In genomic region chr19:13022111-13022858, GRCh38 we compare ENCODE assay signal across 9 cellular contexts. TPM values are rescaled to one million over a fixed set of nuclear protein-coding genes. Genes with fewer than 3 reads are reported as not detected.
DNase-seq lines count a peak whose midpoint lies in the region; ATAC-seq, FAIRE-seq and TF ChIP-seq lines count a peak whose summit lies in the region.
"Had no signal": no experiment of that assay in that cellular context is flagged by ENCODE, and none has a peak within 500 bp of the region (broad histone marks: within the 10 kb centered on the region; RNA-seq: fewer than 3 reads in every experiment).

No MANE protein-coding gene starts in this region.

- peak; percentile 77 for ATAC-seq in GM12878
- no peak for ATAC-seq in memory B cell (ENCODE audit: low read depth)
- ATAC-seq in activated CD8-positive, alpha-beta T cell treated with anti-CD3 and anti-CD28 coated beads for 36 hours: no peak
- ATAC-seq in GM19023 (IDR thresholded peaks at IDR 0.05; ENCODE audit: unreplicated experiment): no peak

- H3K4me3 Mint-ChIP-seq in memory B cell: peak overlapping the region; percentile 35
- H3K4me3 Mint-ChIP-seq in activated CD8-positive, alpha-beta T cell treated with anti-CD3 and anti-CD28 coated beads for 36 hours: no peak overlapping the region

- in situ Hi-C loops in GM12878 (cut with MboI): no loop called here

- no peak for TF ChIP-seq CTCF in GM12878 (IDR thresholded peaks at IDR 0.05 in 2 of 3, conservative IDR thresholded peaks at IDR 0.05 in 1 of 3; ENCODE audit: control insufficient read depth in 2 of 3, extremely low read depth in 1 of 3, insufficient read depth in 1 of 3, low read depth in 3 of 3, low read length in 3 of 3)
- TF ChIP-seq CTCF in activated CD8-positive, alpha-beta T cell treated with anti-CD3 and anti-CD28 coated beads for 36 hours (IDR thresholded peaks at IDR 0.05): no peak

- no peaks in the 10 kb centered on the region for H3K9me3 ChIP-seq in GM12878 (replicated peaks; ENCODE audit: control insufficient read depth, insufficient read depth, low read length)

- BruUV-seq in GM12878 (replicated peaks; lab: Mats Ljungman, UMichigan): no TSS peak

- peak overlapping the region; percentile 85 for H3K4me3 ChIP-seq in ACC112 (ENCODE audit: low read depth, low read length)
- H3K4me3 ChIP-seq in GM12878: peak overlapping the region; percentile 61
- H3K4me3 ChIP-seq: cardiac muscle cell had no signal

- peaks cover 1% of the 10 kb centered on the region for H3K36me3 Mint-ChIP-seq in memory B cell
- peaks cover 4% of the 10 kb centered on the region for H3K36me3 Mint-ChIP-seq in activated CD8-positive, alpha-beta T cell treated with anti-CD3 and anti-CD28 coated beads for 36 hours (ENCODE audit: low read depth)

- H3K27ac ChIP-seq in ACC112 (ENCODE audit: low read depth, low read length): peak overlapping the region; percentile 93
- H3K27ac ChIP-seq in GM12878 (ENCODE audit: control insufficient read depth, insufficient read depth): no peak overlapping the region
- H3K27ac ChIP-seq: cardiac muscle cell had no signal

- no peak for TF ChIP-seq RAD21 in GM12878 (IDR thresholded peaks at IDR 0.05; ENCODE audit: insufficient read depth, low read depth, low read length)

- H3K4me1 Mint-ChIP-seq in memory B cell: peaks cover 15% of the 10 kb centered on the region
- H3K4me1 Mint-ChIP-seq in activated CD8-positive, alpha-beta T cell treated with anti-CD3 and anti-CD28 coated beads for 36 hours (ENCODE audit: low read depth): peaks cover 18% of the 10 kb centered on the region

- H3K27me3 ChIP-seq in ACC112 (ENCODE audit: insufficient read depth, low read length) (no peaks in the 10 kb centered on the region), GM12878 (replicated peaks in 1 of 2; ENCODE audit: control insufficient read depth in 2 of 2, insufficient read depth in 2 of 2, low read length in 1 of 2) (peaks cover 9 to 19% of the 10 kb centered on the region in 2 experiments)

- peaks cover 31% of the 10 kb centered on the region for H3K27me3 Mint-ChIP-seq in memory B cell
- H3K27me3 Mint-ChIP-seq in activated CD8-positive, alpha-beta T cell treated with anti-CD3 and anti-CD28 coated beads for 36 hours: peaks cover 26% of the 10 kb centered on the region

- FAIRE-seq in GM12878 (lab: Jason Lieb, UNC): peak; percentile 88

- RAD21 ChIA-PET in GM12878 (lab: Charles Lee; ENCODE audit: unreplicated experiment): interaction anchor here (1.2 to 1.8 kb wide), 3 partner anchors 9 to 57 kb away, joined by 3 to 6 read pairs (median 3); no protein-coding TSS in a partner anchor

- SMC1A ChIA-PET in GM12878 (lab: Charles Lee; ENCODE audit: uncharacterized antibody, unreplicated experiment): interaction anchor here (1.0 to 1.3 kb wide), 2 partner anchors 9 to 10 kb away, joined by 4 to 5 read pairs; no protein-coding TSS in a partner anchor

- no peak for TF ChIP-seq POLR2A in GM12878 (IDR thresholded peaks at IDR 0.05; ENCODE audit: low read depth, low read length)

- H3K9ac ChIP-seq in GM12878 (ENCODE audit: control insufficient read depth, insufficient read depth, low read length): peak overlapping the region; percentile 22; the same call in 1 of the 2 replicates

- no peaks in the 10 kb centered on the region for H3K9me3 Mint-ChIP-seq in memory B cell
- H3K9me3 Mint-ChIP-seq in activated CD8-positive, alpha-beta T cell treated with anti-CD3 and anti-CD28 coated beads for 36 hours: no peaks in the 10 kb centered on the region

- H3K4me1 ChIP-seq in ACC112 (ENCODE audit: control insufficient read depth, insufficient read depth, low read length, unreplicated experiment): peaks cover 54% of the 10 kb centered on the region
- peaks cover 16% of the 10 kb centered on the region for H3K4me1 ChIP-seq in GM12878 (ENCODE audit: control insufficient read depth, insufficient read depth, low read length)

- no peak overlapping the region for H3K27ac Mint-ChIP-seq in memory B cell
- H3K27ac Mint-ChIP-seq in activated CD8-positive, alpha-beta T cell treated with anti-CD3 and anti-CD28 coated beads for 36 hours: no peak overlapping the region

- peak overlapping the region; percentile 44 for H3K4me2 ChIP-seq in GM12878 (ENCODE audit: control insufficient read depth, insufficient read depth)

- TF ChIP-seq EP300 in GM12878 (IDR thresholded peaks at IDR 0.05; ENCODE audit: borderline replicate concordance in 1 of 2, control insufficient read depth in 1 of 2, low read depth in 2 of 2, low read length in 2 of 2): no peak

- H3K36me3 ChIP-seq in ACC112 (ENCODE audit: insufficient read depth, low read length): 0 out of 2 replicates have a peak, but pooled peaks cover 5% of the 10 kb centered on the region
- H3K36me3 ChIP-seq in GM12878 (ENCODE audit: control insufficient read depth in 2 of 2, insufficient read depth in 2 of 2, low read length in 1 of 2): no peaks in the 10 kb centered on the region
- H3K36me3 ChIP-seq: cardiac muscle cell had no signal

- 39% methylated on average over 22 of the region's 22 CpGs for whole genome bisulfite sequencing in GM12878 (ENCODE audit: insufficient coverage, insufficient replicate concordance, low lambda C conversion rate, missing lambda C conversion rate)

- peak; percentile 30 for DNase-seq in HT1080 (ENCODE audit: low read depth)
- no peak for DNase-seq in GM12878 (ENCODE audit: low read depth, low spot score)
- no peak for DNase-seq in memory B cell (ENCODE audit: low spot score in 2 of 2)
- DNase-seq in activated CD8-positive, alpha-beta T cell treated with anti-CD3 and anti-CD28 coated beads for 36 hours: no peak
- DNase-seq in NCI-H187 treated with DMSO at 0.1 percent for 48 hours (lab: John Stamatoyannopoulos, UW): no peak
- no peak for DNase-seq in NCI-H146 treated with DMSO at 0.1 percent for 48 hours (lab: John Stamatoyannopoulos, UW; ENCODE audit: unreplicated experiment)

- H4K20me1 ChIP-seq in GM12878 (ENCODE audit: control insufficient read depth, insufficient read depth): no peaks in the 10 kb centered on the region

- POLR2A ChIA-PET in GM12878 (lab: Charles Lee): no interaction called here
- POLR2A ChIA-PET in activated CD8-positive, alpha-beta T cell treated with anti-CD3 and anti-CD28 coated beads for 36 hours (lab: Charles Lee): interaction anchor here (1.6 to 1.7 kb wide), 2 partner anchors 9 to 10 kb away, joined by 7 to 8 read pairs; no protein-coding TSS in a partner anchor

- H2AFZ ChIP-seq in ACC112 (ENCODE audit: low read length, unreplicated experiment): peak overlapping the region; percentile 2
- peak overlapping the region; percentile 73 for H2AFZ ChIP-seq in GM12878 (ENCODE audit: control insufficient read depth, low read depth, low read length)

- intact Hi-C loops in GM12878 (cut with micrococcal nuclease; ENCODE audit: unreplicated experiment): no loop called here
- intact Hi-C loops in activated CD8-positive, alpha-beta T cell treated with anti-CD3 and anti-CD28 coated beads for 36 hours (cut with micrococcal nuclease): no loop called here

- CTCF ChIA-PET in GM12878 (lab: Yijun Ruan, JAX): interaction anchor here (1.0 to 2.3 kb wide), 5 partner anchors 8 to 72 kb away, joined by 3 to 13 read pairs (median 12); no protein-coding TSS in a partner anchor
- CTCF ChIA-PET in activated CD8-positive, alpha-beta T cell treated with anti-CD3 and anti-CD28 coated beads for 36 hours (lab: Charles Lee): interaction anchor here (0.9 to 3.5 kb wide), 8 partner anchors 8 to 57 kb away, joined by 3 to 15 read pairs (median 8); no protein-coding TSS in a partner anchor

- H3K79me2 ChIP-seq in ACC112 (ENCODE audit: control insufficient read depth, insufficient read depth, low read length, unreplicated experiment) (peaks cover 80% of the 10 kb centered on the region), GM12878 (ENCODE audit: control insufficient read depth, insufficient read depth, low read length) (no peaks in the 10 kb centered on the region)

RNA-seq across cellular contexts. Expression of gene NFIX, which starts 27.0 kb away (rescaled TPM):
- 12.4 and 21.7 TPM in 2 replicates for total RNA-seq in HT1080 (2014; rRNA removed; shearing (Covaris generic))
- polyA plus RNA-seq in HT1080 (2015; cell fraction: cytosol; rRNA removed): 38.9 and 51.6 TPM in 2 replicates
- 30.6 and 34.0 TPM in 2 replicates for polyA plus RNA-seq in HT1080 (2015; cell fraction: nucleus; rRNA removed)
- 1.3 and 1.6 TPM in 2 replicates for total RNA-seq in GM12878 (2013; cell fraction: nucleolus; rRNA removed)
- total RNA-seq in GM12878 (2014; rRNA removed): 0.22 and 0.28 TPM in 2 replicates
- 0.13 and 0.18 TPM in 2 replicates for total RNA-seq in GM12878 (2014; rRNA removed; fragmentation: Illumina TruSeq; extraction: Trizol)
- total RNA-seq in GM12878 (2021): 2.2 and 2.9 TPM in 2 replicates
- polyA plus RNA-seq in GM12878 (2011; ENCODE audit: low read depth): not detected
- 0.19 and 0.88 TPM in 2 replicates for polyA plus RNA-seq in GM12878 (2011; rRNA removed)
- polyA plus RNA-seq in GM12878 (2011; cell fraction: cytosol; rRNA removed): 0.49 and 0.70 TPM in 2 replicates
- polyA plus RNA-seq in GM12878 (2011; cell fraction: nucleus; rRNA removed): 1.3 and 2.0 TPM in 2 replicates
- 0.41 and 0.57 TPM in 2 replicates for polyA plus RNA-seq in GM12878 (2012)
- 0.22 and 0.28 TPM in 2 replicates for polyA plus RNA-seq in GM12878 (2014; fragmentation: Illumina TruSeq; extraction: Trizol)
- under 1 TPM; 0.02 TPM for polyA plus RNA-seq in GM12878 (2014; fragmentation: Nextera tagmentation; extraction: Ambion mirVana)
- polyA plus RNA-seq in GM12878 (2014; rRNA removed): 0.32 and 0.94 TPM in 2 replicates
- under 1 TPM; 0.20 to 0.49 TPM for polyA plus RNA-seq in GM12878 (2016; fragmentation: Nextera tagmentation; extraction: Ambion mirVana)
- 0.29 and 1.1 TPM in 2 replicates for polyA minus RNA-seq in GM12878 (2011; rRNA and poly(A)+ RNA removed)
- 0.94 TPM in 1 of 2 replicates, not detected in the other for polyA minus RNA-seq in GM12878 (2011; cell fraction: cytosol; rRNA and poly(A)+ RNA removed)
- polyA minus RNA-seq in GM12878 (2011; cell fraction: nucleus; rRNA and poly(A)+ RNA removed): 1.6 and 2.1 TPM in 2 replicates
- total RNA-seq in activated CD8-positive, alpha-beta T cell treated with anti-CD3 and anti-CD28 coated beads for 36 hours: 1 to 10 TPM; 4.7 to 5.0 TPM
- total RNA-seq: cardiac muscle cell had no signal
- polyA plus RNA-seq: cardiac muscle cell had no signal

RNA-seq across cellular contexts. Expression of gene DAND5, which starts 52.9 kb away (rescaled TPM):
- 0.17 and 0.31 TPM in 2 replicates for total RNA-seq in HT1080 (2014; rRNA removed; shearing (Covaris generic))
- 0.07 and 0.08 TPM in 2 replicates for polyA plus RNA-seq in HT1080 (2015; cell fraction: cytosol; rRNA removed)
- 0.62 and 0.71 TPM in 2 replicates for polyA plus RNA-seq in HT1080 (2015; cell fraction: nucleus; rRNA removed)
- 0.24 and 0.27 TPM in 2 replicates for total RNA-seq in GM12878 (2013; cell fraction: nucleolus; rRNA removed)
- total RNA-seq in GM12878 (2014; rRNA removed) (0.06 TPM in 1 of 2 replicates, not detected in the other), GM12878 (2014; rRNA removed; fragmentation: Illumina TruSeq; extraction: Trizol) (not detected in 2 replicates), GM12878 (2021) (0.11 and 0.15 TPM in 2 replicates)
- not detected for polyA plus RNA-seq in GM12878 (2011; ENCODE audit: low read depth)
- polyA plus RNA-seq in GM12878 (2011; rRNA removed) (0.04 TPM in 1 of 2 replicates, not detected in the other), GM12878 (2014; fragmentation: Illumina TruSeq; extraction: Trizol) (0.10 TPM in 1 of 2 replicates, not detected in the other), GM12878 (2014; fragmentation: Nextera tagmentation; extraction: Ambion mirVana) (under 1 TPM in 1 of 2 experiments, not detected in 1; 0.15 TPM), GM12878 (2014; rRNA removed) (0.12 TPM in 1 of 2 replicates, not detected in the other), GM12878 (2016; fragmentation: Nextera tagmentation; extraction: Ambion mirVana) (under 1 TPM in 1 of 2 experiments, not detected in 1; 0.10 TPM)
- polyA plus RNA-seq in GM12878 (2011; cell fraction: cytosol; rRNA removed): 0.03 and 0.07 TPM in 2 replicates
- polyA plus RNA-seq in GM12878 (2011; cell fraction: nucleus; rRNA removed): 0.06 and 0.18 TPM in 2 replicates
- polyA plus RNA-seq in GM12878 (2012): 0.06 and 0.14 TPM in 2 replicates
- polyA minus RNA-seq in GM12878 (2011; rRNA and poly(A)+ RNA removed): not detected in 2 replicates
- polyA minus RNA-seq in GM12878 (2011; cell fraction: cytosol; rRNA and poly(A)+ RNA removed): not detected in 2 replicates
- polyA minus RNA-seq in GM12878 (2011; cell fraction: nucleus; rRNA and poly(A)+ RNA removed): not detected in 2 replicates
- not detected for total RNA-seq in activated CD8-positive, alpha-beta T cell treated with anti-CD3 and anti-CD28 coated beads for 36 hours
- total RNA-seq: cardiac muscle cell had no signal
